13 cellular contexts compared by ENCODE assay signal in genomic region chr3:183159319-183159718, GRCh38. TPM values are rescaled to one million over a fixed set of nuclear protein-coding genes. Genes with fewer than 3 reads are reported as not detected.
DNase-seq lines count a peak whose midpoint lies in the region; ATAC-seq, FAIRE-seq and TF ChIP-seq lines count a peak whose summit lies in the region.
"Had no signal": no experiment of that assay in that cellular context is flagged by ENCODE, and none has a peak within 500 bp of the region (broad histone marks: within the 10 kb centered on the region; RNA-seq: fewer than 3 reads in every experiment).

No MANE protein-coding gene starts in this region.

- no peaks in the 10 kb centered on the region for H3K27me3 Mint-ChIP-seq in activated naive CD4-positive, alpha-beta T cell treated with anti-CD3 and anti-CD28 coated beads, Interleukin-2, amount 50 U/mL, for 24 hours
- H3K27me3 Mint-ChIP-seq in activated naive CD4-positive, alpha-beta T cell treated with anti-CD3 and anti-CD28 coated beads, Interleukin-2, amount 10 ng/mL, durations not matched to agents 7 days and 5 days = peaks cover 7% of the 10 kb centered on the region

- H3K9ac ChIP-seq in KMS-11 (no peak overlapping the region), GM12878 (ENCODE audit: control insufficient read depth, insufficient read depth, low read length) (peak overlapping the region; percentile 60)

- no peak overlapping the region for H3K27ac Mint-ChIP-seq in activated naive CD4-positive, alpha-beta T cell treated with anti-CD3 and anti-CD28 coated beads, Interleukin-2, amount 50 U/mL, for 24 hours
- H3K27ac Mint-ChIP-seq in activated naive CD4-positive, alpha-beta T cell treated with anti-CD3 and anti-CD28 coated beads, Interleukin-2, amount 10 ng/mL, durations not matched to agents 7 days and 5 days = no peak overlapping the region
- H3K27ac Mint-ChIP-seq in stimulated activated effector memory CD8-positive, alpha-beta T cell treated with anti-CD3 and anti-CD28 coated beads, Interleukin-12 subunit alpha, Interleukin-12 subunit beta, amount 100 ng/mL, for 72 hours = peak overlapping the region; percentile 12

- BruUV-seq in GM12878 (replicated peaks; lab: Mats Ljungman, UMichigan) = no TSS peak

- RAD21 ChIA-PET in GM12878 (lab: Charles Lee; ENCODE audit: unreplicated experiment) = interaction anchor here (0.9 to 4.7 kb wide), 6 partner anchors 20 to 443 kb away, joined by 3 to 30 read pairs (median 6); no protein-coding TSS in a partner anchor

- ATAC-seq in GM12878 (peak; percentile 40), GM18870 (IDR thresholded peaks at IDR 0.05; ENCODE audit: unreplicated experiment) (no peak), GM18907 (IDR thresholded peaks at IDR 0.05; ENCODE audit: unreplicated experiment) (no peak)
- ATAC-seq in stimulated activated effector memory CD8-positive, alpha-beta T cell treated with anti-CD3 and anti-CD28 coated beads, Interleukin-12 subunit alpha, Interleukin-12 subunit beta, amount 100 ng/mL, for 72 hours = no peak

- in situ Hi-C loops in GM12878 (cut with MboI) = no loop called here

- no peak for TF ChIP-seq POLR2A in GM12878 (IDR thresholded peaks at IDR 0.05; ENCODE audit: low read depth, low read length)

- TF ChIP-seq CTCF in KMS-11 (conservative IDR thresholded peaks at IDR 0.05; ENCODE audit: low read depth, low read length) (0 out of 2 replicates have a peak, but pooled peaks have one; percentile 26), GM12878 (IDR thresholded peaks at IDR 0.05 in 2 of 3, conservative IDR thresholded peaks at IDR 0.05 in 1 of 3; ENCODE audit: control insufficient read depth in 2 of 3, extremely low read depth in 1 of 3, insufficient read depth in 1 of 3, low read depth in 3 of 3, low read length in 3 of 3) (peak; percentile 32 to 58 (median 47); a peak in 5 of 6 replicates)

- no peak overlapping the region for H3K4me3 ChIP-seq in KMS-11 (IDR thresholded peaks at IDR 0.05; ENCODE audit: insufficient read depth, low read depth, low read length)
- H3K4me3 ChIP-seq in GM12878 = peak overlapping the region; percentile 84
- H3K4me3 ChIP-seq: prostate gland had no signal

- H3K79me2 ChIP-seq in KMS-11 (ENCODE audit: insufficient read depth, low read depth) (no peaks in the 10 kb centered on the region), GM12878 (ENCODE audit: control insufficient read depth, insufficient read depth, low read length) (peaks cover 44% of the 10 kb centered on the region)

- H4K20me1 ChIP-seq in KMS-11 (ENCODE audit: insufficient read depth) (no peaks in the 10 kb centered on the region), GM12878 (ENCODE audit: control insufficient read depth, insufficient read depth) (no peaks in the 10 kb centered on the region)

- no peak for DNase-seq in activated naive CD4-positive, alpha-beta T cell treated with anti-CD3 and anti-CD28 coated beads, Interleukin-2, amount 10 ng/mL, durations not matched to agents 7 days and 5 days
- DNase-seq in GM12878 (ENCODE audit: low read depth, low spot score) = no peak
- DNase-seq in stimulated activated effector memory CD8-positive, alpha-beta T cell treated with anti-CD3 and anti-CD28 coated beads, Interleukin-12 subunit alpha, Interleukin-12 subunit beta, amount 100 ng/mL, for 72 hours (ENCODE audit: low spot score in 2 of 2) = no peak
- no peak for DNase-seq in midbrain (lab: John Stamatoyannopoulos, UW)
- DNase-seq: effector memory CD4-positive, alpha-beta T cell; kidney had no signal

- no peak overlapping the region for H2AFZ ChIP-seq in KMS-11 (ENCODE audit: low read depth)
- H2AFZ ChIP-seq in GM12878 (ENCODE audit: control insufficient read depth, low read depth, low read length) = no peak overlapping the region

- peaks cover 17% of the 10 kb centered on the region for H3K4me1 ChIP-seq in KMS-11 (ENCODE audit: low read depth, poor library complexity, severe bottlenecking)
- H3K4me1 ChIP-seq in GM12878 (ENCODE audit: control insufficient read depth, insufficient read depth, low read length) = peaks cover 43% of the 10 kb centered on the region
- H3K4me1 ChIP-seq: prostate gland had no signal

- peaks cover 42% of the 10 kb centered on the region for H3K4me1 Mint-ChIP-seq in activated naive CD4-positive, alpha-beta T cell treated with anti-CD3 and anti-CD28 coated beads, Interleukin-2, amount 50 U/mL, for 24 hours
- H3K4me1 Mint-ChIP-seq in activated naive CD4-positive, alpha-beta T cell treated with anti-CD3 and anti-CD28 coated beads, Interleukin-2, amount 10 ng/mL, durations not matched to agents 7 days and 5 days = peaks cover 22% of the 10 kb centered on the region
- H3K4me1 Mint-ChIP-seq in stimulated activated effector memory CD8-positive, alpha-beta T cell treated with anti-CD3 and anti-CD28 coated beads, Interleukin-12 subunit alpha, Interleukin-12 subunit beta, amount 100 ng/mL, for 72 hours = peaks cover 34% of the 10 kb centered on the region

- no peak overlapping the region for H3K4me2 ChIP-seq in KMS-11
- peak overlapping the region; percentile 93 for H3K4me2 ChIP-seq in GM12878 (ENCODE audit: control insufficient read depth, insufficient read depth)

- peaks cover 7% of the 10 kb centered on the region for H3K9me3 ChIP-seq in GM12878 (replicated peaks; ENCODE audit: control insufficient read depth, insufficient read depth, low read length)
- H3K9me3 ChIP-seq: Caco-2, prostate gland had no signal

- 55% methylated on average over 4 of the region's 4 CpGs for WGBS in GM12878 (ENCODE audit: insufficient coverage, insufficient replicate concordance, low lambda C conversion rate, missing lambda C conversion rate)

- SMC1A ChIA-PET in GM12878 (lab: Charles Lee; ENCODE audit: uncharacterized antibody, unreplicated experiment) = interaction anchor here (1.3 to 6.2 kb wide), 6 partner anchors 12 to 222 kb away, joined by 6 to 29 read pairs (median 19); no protein-coding TSS in a partner anchor

- CTCF ChIA-PET in activated naive CD4-positive, alpha-beta T cell treated with anti-CD3 and anti-CD28 coated beads, Interleukin-2, amount 10 ng/mL, durations not matched to agents 7 days and 5 days (lab: Charles Lee) = no interaction called here
- CTCF ChIA-PET in GM12878 (lab: Yijun Ruan, JAX) = interaction anchor here (0.6 to 8.0 kb wide), 11 partner anchors 12 to 440 kb away, joined by 3 to 82 read pairs (median 3); no protein-coding TSS in a partner anchor

- no peak for TF ChIP-seq EP300 in GM12878 (IDR thresholded peaks at IDR 0.05; ENCODE audit: borderline replicate concordance in 1 of 2, control insufficient read depth in 1 of 2, low read depth in 2 of 2, low read length in 2 of 2)

- no peak for TF ChIP-seq RAD21 in GM12878 (IDR thresholded peaks at IDR 0.05; ENCODE audit: insufficient read depth, low read depth, low read length)

- POLR2A ChIA-PET in GM12878 (lab: Charles Lee) = interaction anchor here (0.7 to 0.9 kb wide), 3 partner anchors 29 to 400 kb away, joined by 3 to 5 read pairs (median 4); no protein-coding TSS in a partner anchor

- no peak overlapping the region for H3K27ac ChIP-seq in KMS-11
- H3K27ac ChIP-seq in GM12878 (ENCODE audit: control insufficient read depth, insufficient read depth) = peak overlapping the region; percentile 91
- H3K27ac ChIP-seq: prostate gland had no signal

- H3K4me3 Mint-ChIP-seq in activated naive CD4-positive, alpha-beta T cell treated with anti-CD3 and anti-CD28 coated beads, Interleukin-2, amount 50 U/mL, for 24 hours = peak overlapping the region; percentile 58
- no peak overlapping the region for H3K4me3 Mint-ChIP-seq in activated naive CD4-positive, alpha-beta T cell treated with anti-CD3 and anti-CD28 coated beads, Interleukin-2, amount 10 ng/mL, durations not matched to agents 7 days and 5 days
- no peak overlapping the region for H3K4me3 Mint-ChIP-seq in stimulated activated effector memory CD8-positive, alpha-beta T cell treated with anti-CD3 and anti-CD28 coated beads, Interleukin-12 subunit alpha, Interleukin-12 subunit beta, amount 100 ng/mL, for 72 hours

- no peaks in the 10 kb centered on the region for H3K9me3 Mint-ChIP-seq in activated naive CD4-positive, alpha-beta T cell treated with anti-CD3 and anti-CD28 coated beads, Interleukin-2, amount 50 U/mL, for 24 hours
- H3K9me3 Mint-ChIP-seq in activated naive CD4-positive, alpha-beta T cell treated with anti-CD3 and anti-CD28 coated beads, Interleukin-2, amount 10 ng/mL, durations not matched to agents 7 days and 5 days = no peaks in the 10 kb centered on the region
- H3K9me3 Mint-ChIP-seq in stimulated activated effector memory CD8-positive, alpha-beta T cell treated with anti-CD3 and anti-CD28 coated beads, Interleukin-12 subunit alpha, Interleukin-12 subunit beta, amount 100 ng/mL, for 72 hours = no peaks in the 10 kb centered on the region

- no peak for FAIRE-seq in GM12878 (lab: Jason Lieb, UNC)
- FAIRE-seq: kidney had no signal

- intact Hi-C loops in GM12878 (cut with micrococcal nuclease; ENCODE audit: unreplicated experiment) = loop anchor here (2.0 kb wide), 1 partner anchor 25 kb away; no protein-coding TSS in a partner anchor

- H3K36me3 ChIP-seq in KMS-11 (ENCODE audit: insufficient read depth) = no peaks in the 10 kb centered on the region
- H3K36me3 ChIP-seq in GM12878 (ENCODE audit: control insufficient read depth in 2 of 2, insufficient read depth in 2 of 2, low read length in 1 of 2) = peaks cover 0 to 3% of the 10 kb centered on the region in 2 experiments; a peak in 2 of 4 replicates
- H3K36me3 ChIP-seq: prostate gland had no signal

- H3K36me3 Mint-ChIP-seq in activated naive CD4-positive, alpha-beta T cell treated with anti-CD3 and anti-CD28 coated beads, Interleukin-2, amount 50 U/mL, for 24 hours = peaks cover 3% of the 10 kb centered on the region
- no peaks in the 10 kb centered on the region for H3K36me3 Mint-ChIP-seq in activated naive CD4-positive, alpha-beta T cell treated with anti-CD3 and anti-CD28 coated beads, Interleukin-2, amount 10 ng/mL, durations not matched to agents 7 days and 5 days
- H3K36me3 Mint-ChIP-seq in stimulated activated effector memory CD8-positive, alpha-beta T cell treated with anti-CD3 and anti-CD28 coated beads, Interleukin-12 subunit alpha, Interleukin-12 subunit beta, amount 100 ng/mL, for 72 hours = no peaks in the 10 kb centered on the region

- H3K27me3 ChIP-seq in KMS-11 (ENCODE audit: insufficient read depth, low read depth) (no peaks in the 10 kb centered on the region), GM12878 (replicated peaks in 1 of 2; ENCODE audit: control insufficient read depth in 2 of 2, insufficient read depth in 2 of 2, low read length in 1 of 2) (no peaks in the 10 kb centered on the region)

RNA-seq across cellular contexts. Expression of gene LAMP3, which starts 3.2 kb away (rescaled TPM):
- 103 and 118 TPM in 2 replicates for total RNA-seq in GM12878 (2013; cell fraction: nucleolus; rRNA removed)
- total RNA-seq in GM12878 (2014; rRNA removed) (17.7 and 20.3 TPM in 2 replicates), GM12878 (2014; rRNA removed; fragmentation: Illumina TruSeq; extraction: Trizol) (21.2 TPM in 2 replicates), GM12878 (2021) (18.3 and 18.9 TPM in 2 replicates)
- polyA plus RNA-seq in GM12878 (2011; ENCODE audit: low read depth) = 28.4 TPM
- polyA plus RNA-seq in GM12878 (2011; rRNA removed) (49.2 and 63.4 TPM in 2 replicates), GM12878 (2014; fragmentation: Illumina TruSeq; extraction: Trizol) (32.9 and 35.8 TPM in 2 replicates), GM12878 (2014; fragmentation: Nextera tagmentation; extraction: Ambion mirVana) (10 to 100 TPM in 1 of 2 experiments, 1 to 10 TPM in 1; 9.4 to 23.5 TPM), GM12878 (2014; rRNA removed) (13.1 and 16.3 TPM in 2 replicates), GM12878 (2016; fragmentation: Nextera tagmentation; extraction: Ambion mirVana) (10 to 100 TPM; 24.0 to 24.2 TPM)
- polyA plus RNA-seq in GM12878 (2011; cell fraction: cytosol; rRNA removed) = 36.9 and 38.4 TPM in 2 replicates
- 27.5 and 31.6 TPM in 2 replicates for polyA plus RNA-seq in GM12878 (2011; cell fraction: nucleus; rRNA removed)
- 40.3 and 54.6 TPM in 2 replicates for polyA plus RNA-seq in GM12878 (2012)
- polyA minus RNA-seq in GM12878 (2011; rRNA and poly(A)+ RNA removed) = 30.1 and 32.0 TPM in 2 replicates
- polyA minus RNA-seq in GM12878 (2011; cell fraction: cytosol; rRNA and poly(A)+ RNA removed) = 16.3 and 19.1 TPM in 2 replicates
- 6.9 and 11.8 TPM in 2 replicates for polyA minus RNA-seq in GM12878 (2011; cell fraction: nucleus; rRNA and poly(A)+ RNA removed)
- total RNA-seq: LHCN-M2 had no signal
